Comparison of ENCODE assay signal across 11 cellular contexts in genomic region chr21:42747267-42747701, GRCh38.
DNase-seq lines count a peak whose midpoint lies in the region; ATAC-seq and TF ChIP-seq lines count a peak whose summit lies in the region.
"Had no signal": no experiment of that assay in that cellular context is flagged by ENCODE, and none has a peak within 500 bp of the region (broad histone marks: within the 10 kb centered on the region; RNA-seq: fewer than 3 reads in every experiment).

No MANE protein-coding gene starts in this region.

- H3K27ac ChIP-seq in muscle layer of colon (ENCODE audit: low read depth, low read length) (peak overlapping the region; percentile 97), suprapubic skin (peak overlapping the region; percentile 3), left ventricle myocardium inferior (replicated peaks) (no peak overlapping the region)

- WGBS in suprapubic skin = 81% methylated on average over 8 of the region's 10 CpGs

- no peaks in the 10 kb centered on the region for H3K9me3 ChIP-seq in muscle layer of colon (ENCODE audit: low read length)
- H3K9me3 ChIP-seq in suprapubic skin = no peaks in the 10 kb centered on the region
- no peaks in the 10 kb centered on the region for H3K9me3 ChIP-seq in left ventricle myocardium inferior (replicated peaks)
- H3K9me3 ChIP-seq: adrenal gland had no signal

- H3K27ac Mint-ChIP-seq in activated T-cell treated with anti-CD3 and anti-CD28 coated beads, Interleukin-2, amount 50 U/mL, for 72 hours = peak overlapping the region; percentile 86
- H3K27ac Mint-ChIP-seq in activated naive CD8-positive, alpha-beta T cell treated with anti-CD3 and anti-CD28 coated beads, Interleukin-2, amount 10 ng/mL, durations not matched to agents 7 days and 5 days = peak overlapping the region; percentile 95

- peak overlapping the region; percentile 53 for H3K9ac ChIP-seq in muscle layer of colon (ENCODE audit: low read length)

- TF ChIP-seq EP300 in suprapubic skin (IDR thresholded peaks at IDR 0.05) = no peak

- H3K36me3 ChIP-seq in muscle layer of colon (ENCODE audit: insufficient read depth, low read length) = peaks cover 32% of the 10 kb centered on the region
- H3K36me3 ChIP-seq in suprapubic skin = no peaks in the 10 kb centered on the region
- no peaks in the 10 kb centered on the region for H3K36me3 ChIP-seq in left ventricle myocardium inferior
- H3K36me3 ChIP-seq: adrenal gland had no signal

- H3K4me1 Mint-ChIP-seq in activated T-cell treated with anti-CD3 and anti-CD28 coated beads, Interleukin-2, amount 50 U/mL, for 72 hours (ENCODE audit: low read depth) = peaks cover 27% of the 10 kb centered on the region
- H3K4me1 Mint-ChIP-seq in activated T-cell treated with anti-CD3 and anti-CD28 coated beads, Interleukin-2, amount 50 U/mL, for 4 hours (ENCODE audit: low read depth) = peaks cover 27% of the 10 kb centered on the region
- peaks cover 21% of the 10 kb centered on the region for H3K4me1 Mint-ChIP-seq in activated naive CD8-positive, alpha-beta T cell treated with anti-CD3 and anti-CD28 coated beads, Interleukin-2, amount 10 ng/mL, durations not matched to agents 7 days and 5 days

- H3K4me3 ChIP-seq in muscle layer of colon (ENCODE audit: low read depth in 1 of 2, low read length in 2 of 2) = no peak overlapping the region
- no peak overlapping the region for H3K4me3 ChIP-seq in suprapubic skin
- H3K4me3 ChIP-seq in left ventricle myocardium inferior = no peak overlapping the region
- H3K4me3 ChIP-seq: adrenal gland had no signal

- H3K4me3 Mint-ChIP-seq in activated T-cell treated with anti-CD3 and anti-CD28 coated beads, Interleukin-2, amount 50 U/mL, for 72 hours = peak overlapping the region; percentile 75
- H3K4me3 Mint-ChIP-seq in activated T-cell treated with anti-CD3 and anti-CD28 coated beads, Interleukin-2, amount 50 U/mL, for 4 hours = no peak overlapping the region
- H3K4me3 Mint-ChIP-seq in activated naive CD8-positive, alpha-beta T cell treated with anti-CD3 and anti-CD28 coated beads, Interleukin-2, amount 10 ng/mL, durations not matched to agents 7 days and 5 days = peak overlapping the region; percentile 72

- TF ChIP-seq CTCF in suprapubic skin (IDR thresholded peaks at IDR 0.05) (no peak), left ventricle myocardium inferior (IDR thresholded peaks at IDR 0.05; ENCODE audit: borderline replicate concordance) (no peak)

- POLR2A ChIA-PET in activated naive CD8-positive, alpha-beta T cell treated with anti-CD3 and anti-CD28 coated beads, Interleukin-2, amount 10 ng/mL, durations not matched to agents 7 days and 5 days (lab: Charles Lee) = interaction anchor here (1.9 to 3.3 kb wide), 4 partner anchors 9 to 93 kb away, joined by 8 to 36 read pairs (median 11); partner anchors contain the start of gene PDE9A

- H3K4me1 ChIP-seq in muscle layer of colon (ENCODE audit: insufficient read depth, low read length) = peaks cover 53% of the 10 kb centered on the region
- H3K4me1 ChIP-seq in suprapubic skin = peaks cover 6% of the 10 kb centered on the region
- peaks cover 20% of the 10 kb centered on the region for H3K4me1 ChIP-seq in left ventricle myocardium inferior
- H3K4me1 ChIP-seq: adrenal gland had no signal

- no peak for TF ChIP-seq POLR2A in suprapubic skin (IDR thresholded peaks at IDR 0.05)

- no peaks in the 10 kb centered on the region for H3K36me3 Mint-ChIP-seq in activated T-cell treated with anti-CD3 and anti-CD28 coated beads, Interleukin-2, amount 50 U/mL, for 72 hours (ENCODE audit: insufficient read depth in 2 of 2)
- H3K36me3 Mint-ChIP-seq in activated T-cell treated with anti-CD3 and anti-CD28 coated beads, Interleukin-2, amount 50 U/mL, for 4 hours (ENCODE audit: insufficient read depth) = peaks cover 4% of the 10 kb centered on the region
- no peaks in the 10 kb centered on the region for H3K36me3 Mint-ChIP-seq in activated naive CD8-positive, alpha-beta T cell treated with anti-CD3 and anti-CD28 coated beads, Interleukin-2, amount 10 ng/mL, durations not matched to agents 7 days and 5 days
- H3K36me3 Mint-ChIP-seq: stimulated activated naive B cell treated with anti-CD40 and anti-IgM and Interleukin-4, amounts not matched to agents 10 μg/mL and 1 μg/mL and 100 μg/mL, for 72 hours had no signal

- no peaks in the 10 kb centered on the region for H3K27me3 Mint-ChIP-seq in activated T-cell treated with anti-CD3 and anti-CD28 coated beads, Interleukin-2, amount 50 U/mL, for 72 hours (ENCODE audit: low read depth)
- H3K27me3 Mint-ChIP-seq in activated T-cell treated with anti-CD3 and anti-CD28 coated beads, Interleukin-2, amount 50 U/mL, for 4 hours (ENCODE audit: low read depth) = no peaks in the 10 kb centered on the region
- no peaks in the 10 kb centered on the region for H3K27me3 Mint-ChIP-seq in activated naive CD8-positive, alpha-beta T cell treated with anti-CD3 and anti-CD28 coated beads, Interleukin-2, amount 10 ng/mL, durations not matched to agents 7 days and 5 days

- no peaks in the 10 kb centered on the region for H3K9me3 Mint-ChIP-seq in activated T-cell treated with anti-CD3 and anti-CD28 coated beads, Interleukin-2, amount 50 U/mL, for 72 hours
- no peaks in the 10 kb centered on the region for H3K9me3 Mint-ChIP-seq in activated T-cell treated with anti-CD3 and anti-CD28 coated beads, Interleukin-2, amount 50 U/mL, for 4 hours
- no peaks in the 10 kb centered on the region for H3K9me3 Mint-ChIP-seq in activated naive CD8-positive, alpha-beta T cell treated with anti-CD3 and anti-CD28 coated beads, Interleukin-2, amount 10 ng/mL, durations not matched to agents 7 days and 5 days
- H3K9me3 Mint-ChIP-seq: stimulated activated naive B cell treated with anti-CD40 and anti-IgM and Interleukin-4, amounts not matched to agents 10 μg/mL and 1 μg/mL and 100 μg/mL, for 72 hours had no signal

- no peak for DNase-seq in activated T-cell treated with anti-CD3 and anti-CD28 coated beads, Interleukin-2, amount 50 U/mL, for 72 hours
- DNase-seq in activated T-cell treated with anti-CD3 and anti-CD28 coated beads, Interleukin-2, amount 50 U/mL, for 4 hours = no peak
- no peak for DNase-seq in activated naive CD8-positive, alpha-beta T cell treated with anti-CD3 and anti-CD28 coated beads, Interleukin-2, amount 10 ng/mL, durations not matched to agents 7 days and 5 days
- DNase-seq in suprapubic skin (ENCODE audit: low spot score in 2 of 2) = no peak
- no peak for DNase-seq in SK-N-DZ (ENCODE audit: low spot score)
- DNase-seq in left ventricle myocardium inferior = no peak
- DNase-seq: NCI-H1694 treated with DMSO at 0.1 percent for 48 hours; stimulated activated naive B cell treated with anti-CD40 and anti-IgM and Interleukin-4, amounts not matched to agents 10 μg/mL and 1 μg/mL and 100 μg/mL, for 72 hours had no signal

- intact Hi-C loops in left ventricle myocardium inferior (cut with micrococcal nuclease) = no loop called here

- ATAC-seq in activated T-cell treated with anti-CD3 and anti-CD28 coated beads, Interleukin-2, amount 50 U/mL, for 72 hours (replicated peaks in 1 of 2) = no peak
- no peak for ATAC-seq in activated T-cell treated with anti-CD3 and anti-CD28 coated beads, Interleukin-2, amount 50 U/mL, for 4 hours
- no peak for ATAC-seq in activated naive CD8-positive, alpha-beta T cell treated with anti-CD3 and anti-CD28 coated beads, Interleukin-2, amount 10 ng/mL, durations not matched to agents 7 days and 5 days (ENCODE audit: low read depth)
- no peak for ATAC-seq in GM21447 (IDR thresholded peaks at IDR 0.05; ENCODE audit: unreplicated experiment)

- H3K27me3 ChIP-seq in muscle layer of colon (ENCODE audit: control insufficient read depth in 1 of 2, insufficient read depth in 2 of 2, low read length in 2 of 2) = no peaks in the 10 kb centered on the region
- no peaks in the 10 kb centered on the region for H3K27me3 ChIP-seq in suprapubic skin
- H3K27me3 ChIP-seq in left ventricle myocardium inferior (ENCODE audit: low read depth) = peaks cover 4% of the 10 kb centered on the region
- H3K27me3 ChIP-seq: adrenal gland had no signal
